ENCODE assay signal across 10 cellular contexts in genomic region chr2:179344280-179344961, GRCh38.
DNase-seq lines count a peak whose midpoint lies in the region; TF ChIP-seq lines count a peak whose summit lies in the region.
"Had no signal": no experiment of that assay in that cellular context is flagged by ENCODE, and none has a peak within 500 bp of the region (broad histone marks: within the 10 kb centered on the region; RNA-seq: fewer than 3 reads in every experiment).

No MANE protein-coding gene starts in this region.

- H3K27me3 ChIP-seq in OCI-LY1 (ENCODE audit: insufficient read depth, low read length): no peaks in the 10 kb centered on the region
- H3K27me3 ChIP-seq in fibroblast of lung (ENCODE audit: control insufficient read depth, insufficient read depth, low read length): no peaks in the 10 kb centered on the region

- no peaks in the 10 kb centered on the region for H3K9me2 ChIP-seq in OCI-LY1 (ENCODE audit: low read depth, low read length)

- H3K79me2 ChIP-seq in OCI-LY1 (ENCODE audit: insufficient read depth, low read length) (no peaks in the 10 kb centered on the region), fibroblast of lung (ENCODE audit: control insufficient read depth, insufficient read depth, low read length) (no peaks in the 10 kb centered on the region)

- no peaks in the 10 kb centered on the region for H3K9me3 Mint-ChIP-seq in osteocyte (ENCODE audit: unreplicated experiment)
- H3K9me3 Mint-ChIP-seq: activated CD4-positive, alpha-beta memory T cell treated with anti-CD3 and anti-CD28 coated beads for 36 hours had no signal

- no peaks in the 10 kb centered on the region for H3K36me3 ChIP-seq in OCI-LY1 (ENCODE audit: insufficient read depth, low read length)
- H3K36me3 ChIP-seq in fibroblast of lung (ENCODE audit: control insufficient read depth, insufficient read depth, low read length): no peaks in the 10 kb centered on the region

- H3K4me1 Mint-ChIP-seq in osteocyte (ENCODE audit: unreplicated experiment): peaks cover 22% of the 10 kb centered on the region

- H3K4me3 Mint-ChIP-seq in osteocyte (ENCODE audit: unreplicated experiment): no peak overlapping the region
- H3K4me3 Mint-ChIP-seq: activated CD4-positive, alpha-beta memory T cell treated with anti-CD3 and anti-CD28 coated beads for 36 hours had no signal

- no peaks in the 10 kb centered on the region for H3K36me3 Mint-ChIP-seq in osteocyte (ENCODE audit: unreplicated experiment)
- H3K36me3 Mint-ChIP-seq: activated CD4-positive, alpha-beta memory T cell treated with anti-CD3 and anti-CD28 coated beads for 36 hours had no signal

- no peak for TF ChIP-seq CTCF in OCI-LY1 (IDR thresholded peaks at IDR 0.05; ENCODE audit: low read length)
- no peak for TF ChIP-seq CTCF in fibroblast of lung (conservative IDR thresholded peaks at IDR 0.05 in 1 of 2, IDR thresholded peaks at IDR 0.05 in 1 of 2; ENCODE audit: low read depth in 1 of 2, low read length in 2 of 2)
- TF ChIP-seq CTCF in osteocyte (IDR thresholded peaks at IDR 0.05): no peak

- H3K4me2 ChIP-seq in OCI-LY1 (ENCODE audit: low read length): no peak overlapping the region
- no peak overlapping the region for H3K4me2 ChIP-seq in fibroblast of lung (ENCODE audit: extremely low read depth, insufficient read depth, low read length)

- H3K27me3 Mint-ChIP-seq in osteocyte (ENCODE audit: unreplicated experiment): no peaks in the 10 kb centered on the region

- H3K9me3 ChIP-seq in OCI-LY1 (ENCODE audit: low read length): no peaks in the 10 kb centered on the region
- no peaks in the 10 kb centered on the region for H3K9me3 ChIP-seq in fibroblast of lung (ENCODE audit: control insufficient read depth, insufficient read depth, low read depth, low read length)

- H3K4me3 ChIP-seq in OCI-LY1 (ENCODE audit: low read depth, low read length, poor library complexity, severe bottlenecking): no peak overlapping the region
- H3K4me3 ChIP-seq in fibroblast of lung (replicated peaks in 1 of 4; ENCODE audit: control extremely low read depth in 1 of 4, insufficient read depth in 1 of 4, low read depth in 3 of 4, low read length in 4 of 4): no peak overlapping the region

- H3K9ac ChIP-seq in OCI-LY1 (ENCODE audit: low read length) (no peak overlapping the region), fibroblast of lung (ENCODE audit: insufficient read depth, low read length) (no peak overlapping the region)

- H3K27ac ChIP-seq in OCI-LY1 (ENCODE audit: low read depth, low read length, poor library complexity, severe bottlenecking) (no peak overlapping the region), fibroblast of lung (ENCODE audit: insufficient read depth, low read length) (no peak overlapping the region)

- H3K4me1 ChIP-seq in OCI-LY1 (ENCODE audit: insufficient read depth, low read length, severe bottlenecking): peaks cover 8% of the 10 kb centered on the region
- no peaks in the 10 kb centered on the region for H3K4me1 ChIP-seq in fibroblast of lung (ENCODE audit: control insufficient read depth, extremely low read depth, insufficient read depth, low read length)

- peak; percentile 33 for DNase-seq in COLO829 (ENCODE audit: low spot score)
- DNase-seq in fibroblast of lung (ENCODE audit: low read depth in 2 of 2): peak; percentile 39 to 46
- no peak for DNase-seq in osteocyte (ENCODE audit: extremely low spot score, unreplicated experiment)
- no peak for DNase-seq in stimulated activated naive CD4-positive, alpha-beta T cell (lab: John Stamatoyannopoulos, UW)
- no peak for DNase-seq in NCI-H1930 (lab: John Stamatoyannopoulos, UW)
- no peak for DNase-seq in activated naive CD4-positive, alpha-beta T cell treated with Interleukin-2 at 50 U/mL for 16 hours
- DNase-seq in GOT3 (lab: John Stamatoyannopoulos, UW): no peak
- DNase-seq: activated CD4-positive, alpha-beta memory T cell treated with anti-CD3 and anti-CD28 coated beads for 36 hours; DMS79 had no signal

- H3K27ac Mint-ChIP-seq in osteocyte (ENCODE audit: unreplicated experiment): peak overlapping the region; percentile 91
- H3K27ac Mint-ChIP-seq: activated CD4-positive, alpha-beta memory T cell treated with anti-CD3 and anti-CD28 coated beads for 36 hours had no signal

- H2AFZ ChIP-seq in OCI-LY1 (ENCODE audit: low read length): peak overlapping the region; percentile 66; the same call in 1 of the 2 replicates
- peak overlapping the region; percentile 23 for H2AFZ ChIP-seq in fibroblast of lung (ENCODE audit: low read length)

- no peaks in the 10 kb centered on the region for H4K20me1 ChIP-seq in OCI-LY1 (ENCODE audit: insufficient read depth, low read length)
- no peaks in the 10 kb centered on the region for H4K20me1 ChIP-seq in fibroblast of lung (ENCODE audit: control insufficient read depth, extremely low read depth, insufficient read depth, low read length)

- H3F3A ChIP-seq in OCI-LY1 (ENCODE audit: insufficient read depth, low read length): no peaks in the 10 kb centered on the region

Comparison
In these comparisons a context has a peak if more than half of its experiments do, and no peak if none do; other contexts are left out.
1. DNase-seq: peak in COLO829 (single experiment) and fibroblast of lung (2 of 2); none in osteocyte (single experiment), stimulated activated naive CD4-positive, alpha-beta T cell (0 of 6), NCI-H1930 (0 of 2), activated naive CD4-positive, alpha-beta T cell treated with Interleukin-2 at 50 U/mL for 16 hours (single experiment) and GOT3 (single experiment).